Comparison of ENCODE assay signal across 12 cellular contexts in genomic region chr17:63918789-63919305, GRCh38. TPM values are rescaled to one million over a fixed set of nuclear protein-coding genes. Genes with fewer than 3 reads are reported as not detected.
"Had no signal": no experiment of that assay in that cellular context is flagged by ENCODE, and none has a peak within 500 bp of the region (broad histone marks: within the 10 kb centered on the region; RNA-seq: fewer than 3 reads in every experiment).

Gene GH1 (minus strand): TSS chr17:63918839. CDS start chr17:63918776, 63 bp downstream.

RNA-seq across cellular contexts. Expression of gene GH1, which starts in this region (rescaled TPM):
- total RNA-seq: adrenal gland, dermis microvascular lymphatic vessel endothelial cell, gastrocnemius medialis, heart right ventricle, left ventricle myocardium inferior, mesenteric fat pad, osteocyte, psoas muscle, temporal lobe had no signal
- polyA plus RNA-seq: adrenal gland, heart right ventricle, keratinocyte, neural cell, psoas muscle, small intestine had no signal
